ENCODE assay signal across 12 cellular contexts in the genomic region with DNA sequence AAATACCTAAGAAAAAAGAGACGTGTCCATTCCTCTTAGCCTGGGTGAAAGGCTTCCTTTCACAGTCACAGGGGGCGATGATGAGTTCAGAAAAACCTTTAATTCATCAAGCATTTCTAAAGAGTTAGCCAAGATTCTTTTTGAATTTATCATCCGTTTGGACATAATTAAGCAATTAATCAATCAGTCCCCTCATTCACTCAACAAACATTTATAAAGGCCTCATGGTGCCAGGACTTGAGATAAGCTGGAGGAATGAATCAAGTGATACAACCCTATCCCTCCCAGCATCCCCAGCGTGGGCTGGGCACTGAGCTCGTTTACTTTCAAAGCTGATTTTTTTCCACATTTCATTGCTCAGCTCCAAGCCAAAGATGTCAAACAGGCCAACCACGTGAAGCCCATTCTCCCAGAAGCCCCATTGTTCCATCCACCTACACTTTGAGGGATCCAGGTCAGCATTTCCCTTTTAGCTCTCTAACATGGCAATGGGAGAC.
DNase-seq lines count a peak whose midpoint lies in the region; ATAC-seq and TF ChIP-seq lines count a peak whose summit lies in the region.
"Had no signal": no experiment of that assay in that cellular context is flagged by ENCODE, and none has a peak within 500 bp of the region (broad histone marks: within the 10 kb centered on the region; RNA-seq: fewer than 3 reads in every experiment).

No MANE protein-coding gene starts in this region.

- no peaks in the 10 kb centered on the region for H3K27me3 ChIP-seq in ACC112 (ENCODE audit: insufficient read depth, low read length)

- no peak overlapping the region for H2AFZ ChIP-seq in ACC112 (ENCODE audit: low read length, unreplicated experiment)

- H3K36me3 Mint-ChIP-seq in neural crest cell (ENCODE audit: low read depth): peaks cover 10% of the 10 kb centered on the region

- ATAC-seq in HG03159 (IDR thresholded peaks at IDR 0.05; ENCODE audit: unreplicated experiment): no peak
- ATAC-seq: activated T-cell treated with anti-CD3 and anti-CD28 coated beads, Interleukin-2, amount 50 U/mL, for 4 hours had no signal

- peak overlapping the region; percentile 87 for H3K27ac ChIP-seq in ACC112 (ENCODE audit: low read depth, low read length)

- no peaks in the 10 kb centered on the region for H3K27me3 Mint-ChIP-seq in neural crest cell (ENCODE audit: low read depth)

- DNase-seq in cerebellum (ENCODE audit: low spot score) (peak; percentile 27), neural crest cell (ENCODE audit: low read depth, low spot score) (no peak), COLO668 (lab: John Stamatoyannopoulos, UW; ENCODE audit: unreplicated experiment) (no peak), GF-D8 (lab: John Stamatoyannopoulos, UW) (no peak), HCEC 1CT (no peak)
- DNase-seq: activated T-cell treated with anti-CD3 and anti-CD28 coated beads, Interleukin-2, amount 50 U/mL, for 4 hours; CD4-positive, alpha-beta T cell; stimulated activated CD4-positive, alpha-beta T cell treated with anti-CD3 and anti-CD28 coated beads, Interleukin-4, amount 100 ng/mL, for 1 hour had no signal

- peak overlapping the region; percentile 22 for H3K4me3 ChIP-seq in ACC112 (ENCODE audit: low read depth, low read length)
- H3K4me3 ChIP-seq: mucosa of descending colon had no signal

- peaks cover 46% of the 10 kb centered on the region for H3K4me1 ChIP-seq in ACC112 (ENCODE audit: control insufficient read depth, insufficient read depth, low read length, unreplicated experiment)

- TF ChIP-seq RAD21 in Ishikawa (IDR thresholded peaks at IDR 0.05; ENCODE audit: low read depth): no peak

- H3K9me3 Mint-ChIP-seq in neural crest cell: peaks cover 22% of the 10 kb centered on the region

- peaks cover 15% of the 10 kb centered on the region for H3K4me1 Mint-ChIP-seq in neural crest cell

- no peaks in the 10 kb centered on the region for H3K36me3 ChIP-seq in ACC112 (ENCODE audit: insufficient read depth, low read length)

- no peak overlapping the region for H3K4me3 Mint-ChIP-seq in neural crest cell
- H3K4me3 Mint-ChIP-seq: activated T-cell treated with anti-CD3 and anti-CD28 coated beads, Interleukin-2, amount 50 U/mL, for 4 hours; CD4-positive, alpha-beta T cell had no signal

- TF ChIP-seq EP300 in Ishikawa (IDR thresholded peaks at IDR 0.05; ENCODE audit: borderline replicate concordance): 0 out of 2 replicates have a peak, but pooled peaks have one; percentile 54

- TF ChIP-seq CTCF in neural crest cell (conservative IDR thresholded peaks at IDR 0.05): peak; percentile 32

- H3K79me2 ChIP-seq in ACC112 (ENCODE audit: control insufficient read depth, insufficient read depth, low read length, unreplicated experiment): no peaks in the 10 kb centered on the region

- no peak overlapping the region for H3K27ac Mint-ChIP-seq in neural crest cell (ENCODE audit: unreplicated experiment)
- H3K27ac Mint-ChIP-seq: CD4-positive, alpha-beta T cell had no signal

TF ChIP-seq in Ishikawa, 13 proteins besides CTCF, POLR2A, EP300 and RAD21:
- TF ChIP-seq YY1 (IDR thresholded peaks at IDR 0.05; ENCODE audit: low read depth) (no peak), EGR1 (IDR thresholded peaks at IDR 0.05) (peak; percentile 11; the same call in 1 of the 2 replicates), FOXM1 (IDR thresholded peaks at IDR 0.05; ENCODE audit: borderline replicate concordance, low read depth) (peak; percentile 19; the same call in 1 of the 2 replicates), ZBTB7A (IDR thresholded peaks at IDR 0.05; ENCODE audit: low read depth) (no peak), TEAD4 (IDR thresholded peaks at IDR 0.05) (peak; percentile 62), CEBPB (IDR thresholded peaks at IDR 0.05) (no peak), CREB1 (IDR thresholded peaks at IDR 0.05; ENCODE audit: low read depth) (no peak), TAF1 (IDR thresholded peaks at IDR 0.05; ENCODE audit: low read depth) (0 out of 2 replicates have a peak, but pooled peaks have one; percentile 1), TCF12 (IDR thresholded peaks at IDR 0.05; ENCODE audit: low read depth) (no peak), NFIC (IDR thresholded peaks at IDR 0.05) (peak; percentile 65)
- TF ChIP-seq, protein P1, sequence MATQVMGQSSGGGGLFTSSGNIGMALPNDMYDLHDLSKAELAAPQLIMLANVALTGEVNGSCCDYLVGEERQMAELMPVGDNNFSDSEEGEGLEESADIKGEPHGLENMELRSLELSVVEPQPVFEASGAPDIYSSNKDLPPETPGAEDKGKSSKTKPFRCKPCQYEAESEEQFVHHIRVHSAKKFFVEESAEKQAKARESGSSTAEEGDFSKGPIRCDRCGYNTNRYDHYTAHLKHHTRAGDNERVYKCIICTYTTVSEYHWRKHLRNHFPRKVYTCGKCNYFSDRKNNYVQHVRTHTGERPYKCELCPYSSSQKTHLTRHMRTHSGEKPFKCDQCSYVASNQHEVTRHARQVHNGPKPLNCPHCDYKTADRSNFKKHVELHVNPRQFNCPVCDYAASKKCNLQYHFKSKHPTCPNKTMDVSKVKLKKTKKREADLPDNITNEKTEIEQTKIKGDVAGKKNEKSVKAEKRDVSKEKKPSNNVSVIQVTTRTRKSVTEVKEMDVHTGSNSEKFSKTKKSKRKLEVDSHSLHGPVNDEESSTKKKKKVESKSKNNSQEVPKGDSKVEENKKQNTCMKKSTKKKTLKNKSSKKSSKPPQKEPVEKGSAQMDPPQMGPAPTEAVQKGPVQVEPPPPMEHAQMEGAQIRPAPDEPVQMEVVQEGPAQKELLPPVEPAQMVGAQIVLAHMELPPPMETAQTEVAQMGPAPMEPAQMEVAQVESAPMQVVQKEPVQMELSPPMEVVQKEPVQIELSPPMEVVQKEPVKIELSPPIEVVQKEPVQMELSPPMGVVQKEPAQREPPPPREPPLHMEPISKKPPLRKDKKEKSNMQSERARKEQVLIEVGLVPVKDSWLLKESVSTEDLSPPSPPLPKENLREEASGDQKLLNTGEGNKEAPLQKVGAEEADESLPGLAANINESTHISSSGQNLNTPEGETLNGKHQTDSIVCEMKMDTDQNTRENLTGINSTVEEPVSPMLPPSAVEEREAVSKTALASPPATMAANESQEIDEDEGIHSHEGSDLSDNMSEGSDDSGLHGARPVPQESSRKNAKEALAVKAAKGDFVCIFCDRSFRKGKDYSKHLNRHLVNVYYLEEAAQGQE (IDR thresholded peaks at IDR 0.05; ENCODE audit: low read depth): no peak
- TF ChIP-seq, protein P2, sequence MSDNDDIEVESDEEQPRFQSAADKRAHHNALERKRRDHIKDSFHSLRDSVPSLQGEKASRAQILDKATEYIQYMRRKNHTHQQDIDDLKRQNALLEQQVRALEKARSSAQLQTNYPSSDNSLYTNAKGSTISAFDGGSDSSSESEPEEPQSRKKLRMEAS (IDR thresholded peaks at IDR 0.05): peak; percentile 83; the same call in 1 of the 2 replicates
- TF ChIP-seq, protein P3, sequence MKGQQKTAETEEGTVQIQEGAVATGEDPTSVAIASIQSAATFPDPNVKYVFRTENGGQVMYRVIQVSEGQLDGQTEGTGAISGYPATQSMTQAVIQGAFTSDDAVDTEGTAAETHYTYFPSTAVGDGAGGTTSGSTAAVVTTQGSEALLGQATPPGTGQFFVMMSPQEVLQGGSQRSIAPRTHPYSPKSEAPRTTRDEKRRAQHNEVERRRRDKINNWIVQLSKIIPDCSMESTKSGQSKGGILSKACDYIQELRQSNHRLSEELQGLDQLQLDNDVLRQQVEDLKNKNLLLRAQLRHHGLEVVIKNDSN (IDR thresholded peaks at IDR 0.05): peak; percentile 63; the same call in 1 of the 2 replicates
